14 cellular contexts compared by ENCODE assay signal in genomic region chr12:101909646-101910045, GRCh38. TPM values are rescaled to one million over a fixed set of nuclear protein-coding genes. Genes with fewer than 3 reads are reported as not detected.
DNase-seq lines count a peak whose midpoint lies in the region; ATAC-seq and TF ChIP-seq lines count a peak whose summit lies in the region.
"Had no signal": no experiment of that assay in that cellular context is flagged by ENCODE, and none has a peak within 500 bp of the region (broad histone marks: within the 10 kb centered on the region; RNA-seq: fewer than 3 reads in every experiment).

No MANE protein-coding gene starts in this region.

- peaks cover 0 to 9% (median 4%) of the 10 kb centered on the region in 3 donors for H3K36me3 Mint-ChIP-seq in immature natural killer cell

- TF ChIP-seq CTCF in GM12864 (IDR thresholded peaks at IDR 0.05; ENCODE audit: low read depth, low read length, missing control alignments) (no peak), OCI-LY1 (IDR thresholded peaks at IDR 0.05; ENCODE audit: low read length) (no peak), transverse colon (IDR thresholded peaks at IDR 0.05) (no peak)

- no peaks in the 10 kb centered on the region for H3F3A ChIP-seq in OCI-LY1 (ENCODE audit: insufficient read depth, low read length)

- in situ Hi-C loops in transverse colon (cut with MboI; ENCODE audit: low pct_ligation_motif_present in 1 of 4, low pct_unique_long_range_greater_than_20kb in 1 of 4, low sequenced_read_pairs in 3 of 4) = no loop called here

- H3K27ac Mint-ChIP-seq in immature natural killer cell = no peak overlapping the region

- H3K27me3 ChIP-seq in OCI-LY1 (ENCODE audit: insufficient read depth, low read length) (0 out of 2 replicates have a peak, but pooled peaks cover 4% of the 10 kb centered on the region), mucosa of stomach (ENCODE audit: control insufficient read depth, insufficient read depth, low read length) (no peaks in the 10 kb centered on the region), transverse colon (no peaks in the 10 kb centered on the region)
- H3K27me3 ChIP-seq: gastroesophageal sphincter had no signal

- WGBS in transverse colon (ENCODE audit: low coverage in 1 of 2), 2 donors = 44 to 66% methylated on average over 7 of the region's 7 CpGs

- no peaks in the 10 kb centered on the region for H4K20me1 ChIP-seq in OCI-LY1 (ENCODE audit: insufficient read depth, low read length)

- H3K9me3 Mint-ChIP-seq in immature natural killer cell = no peaks in the 10 kb centered on the region

- no peak overlapping the region for H3K9ac ChIP-seq in OCI-LY1 (ENCODE audit: low read length)
- H3K9ac ChIP-seq in mucosa of stomach (ENCODE audit: low read length) = peak overlapping the region; percentile 44

- intact Hi-C loops in transverse colon (cut with DNase I; ENCODE audit: low total_unique reads) = no loop called here

- no peaks in the 10 kb centered on the region for H3K36me3 ChIP-seq in OCI-LY1 (ENCODE audit: insufficient read depth, low read length)
- H3K36me3 ChIP-seq in mucosa of stomach (ENCODE audit: control insufficient read depth, insufficient read depth, low read length) = no peaks in the 10 kb centered on the region
- no peaks in the 10 kb centered on the region for H3K36me3 ChIP-seq in transverse colon

- no peaks in the 10 kb centered on the region for H3K27me3 Mint-ChIP-seq in immature natural killer cell (ENCODE audit: low read depth in 3 of 3)

- no peak for TF ChIP-seq EP300 in transverse colon (IDR thresholded peaks at IDR 0.05; ENCODE audit: low read depth)

- H3K27ac ChIP-seq in OCI-LY1 (ENCODE audit: low read depth, low read length, poor library complexity, severe bottlenecking) = no peak overlapping the region
- H3K27ac ChIP-seq in transverse colon = no peak overlapping the region
- H3K27ac ChIP-seq: gastroesophageal sphincter had no signal

- H3K4me1 ChIP-seq in OCI-LY1 (ENCODE audit: insufficient read depth, low read length, severe bottlenecking) (peaks cover 6% of the 10 kb centered on the region), mucosa of stomach (ENCODE audit: control insufficient read depth, insufficient read depth, low read length) (peaks cover 11% of the 10 kb centered on the region), transverse colon (peaks cover 0 to 8% (median 2%) of the 10 kb centered on the region in 4 donors)
- H3K4me1 ChIP-seq: gastroesophageal sphincter had no signal

- no peak overlapping the region for H2AFZ ChIP-seq in OCI-LY1 (ENCODE audit: low read length)

- no peaks in the 10 kb centered on the region for H3K9me2 ChIP-seq in OCI-LY1 (ENCODE audit: low read depth, low read length)

- TF ChIP-seq POLR2A in transverse colon (IDR thresholded peaks at IDR 0.05) = no peak

- peak; percentile 43 for ATAC-seq in GM21723 (IDR thresholded peaks at IDR 0.05; ENCODE audit: unreplicated experiment)
- no peak for ATAC-seq in GM21367 (IDR thresholded peaks at IDR 0.05; ENCODE audit: unreplicated experiment)
- ATAC-seq: gastroesophageal sphincter had no signal

- H3K4me1 Mint-ChIP-seq in immature natural killer cell = no peaks in the 10 kb centered on the region

- H3K9me3 ChIP-seq in OCI-LY1 (ENCODE audit: low read length) (no peaks in the 10 kb centered on the region), mucosa of stomach (ENCODE audit: control insufficient read depth, low read length) (no peaks in the 10 kb centered on the region), transverse colon (no peaks in the 10 kb centered on the region)
- H3K9me3 ChIP-seq: gastroesophageal sphincter had no signal

- no peak for DNase-seq in GM12864 (ENCODE audit: low read depth)
- no peak for DNase-seq in immature natural killer cell
- no peak for DNase-seq in cortex of kidney (lab: John Stamatoyannopoulos, UW)
- no peak for DNase-seq in transverse colon
- DNase-seq: activated CD8-positive, alpha-beta memory T cell treated with anti-CD3 and anti-CD28 coated beads, Interleukin-2, amount 50 U/mL, for 4 hours; C1 segment of cervical spinal cord; NCI-H1436; NCI-H524 treated with DMSO at 0.1 percent for 48 hours; SHP77 had no signal

- peak overlapping the region; percentile 30 for H3K4me2 ChIP-seq in OCI-LY1 (ENCODE audit: low read length)

- H3K79me2 ChIP-seq in OCI-LY1 (ENCODE audit: insufficient read depth, low read length) = no peaks in the 10 kb centered on the region

- H3K4me3 Mint-ChIP-seq in immature natural killer cell = peak overlapping the region in 1 of 5 donors; percentile 57

- H3K4me3 ChIP-seq in GM12864 (ENCODE audit: low read depth, low read length) (peak overlapping the region; percentile 30; the same call in 1 of the 2 replicates), OCI-LY1 (ENCODE audit: low read depth, low read length, poor library complexity, severe bottlenecking) (no peak overlapping the region), mucosa of stomach (ENCODE audit: low read length) (peak overlapping the region; percentile 18), transverse colon (no peak overlapping the region)
- H3K4me3 ChIP-seq: gastroesophageal sphincter had no signal

RNA-seq across cellular contexts. Expression of gene DRAM1, which starts 32.3 kb away (rescaled TPM):
- 1 to 10 TPM; 2.1 to 7.6 (median 4.1) TPM for polyA plus RNA-seq in immature natural killer cell
- total RNA-seq in transverse colon = 10 to 100 TPM in 2 of 4 donors, 1 to 10 TPM in 2; 3.7 to 20.1 (median 8.7) TPM

Comparison
In these comparisons a context has a peak if more than half of its experiments do, and no peak if none do; other contexts are left out.
1. H3K4me3 ChIP-seq: peak in GM12864 (single experiment) and mucosa of stomach (single experiment); none in OCI-LY1 (single experiment) and transverse colon (0 of 4).